In the genomic region with DNA sequence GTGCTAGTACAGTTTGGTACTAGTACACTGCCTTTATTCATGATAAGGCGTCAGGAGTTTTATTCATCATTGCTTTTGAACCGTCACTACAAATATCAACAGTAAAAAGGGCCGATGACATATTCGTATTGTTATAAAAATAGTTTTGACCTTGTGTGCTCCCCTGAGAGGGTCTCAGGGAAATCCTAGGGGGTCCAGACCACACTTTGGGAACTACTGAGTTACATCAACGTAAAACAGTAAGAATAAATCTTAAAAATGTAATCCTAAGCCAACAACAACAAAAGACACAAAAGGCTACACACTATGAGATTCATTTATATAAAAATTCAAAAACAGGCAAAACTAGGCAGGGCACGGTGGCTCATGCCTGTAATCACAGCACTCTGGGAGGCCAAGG, we compare ENCODE assay signal across 17 cellular contexts.
"Had no signal": no experiment of that assay in that cellular context is flagged by ENCODE, and none has a peak within 500 bp of the region (broad histone marks: within the 10 kb centered on the region; RNA-seq: fewer than 3 reads in every experiment).

No MANE protein-coding gene starts in this region.

- H3K27ac Mint-ChIP-seq: naive B cell had no signal

- H3K9me3 Mint-ChIP-seq: nephron had no signal

- H3K4me3 ChIP-seq: heart left ventricle, lung, prostate gland, thyroid gland, upper lobe of right lung had no signal

- H3K27me3 ChIP-seq: heart left ventricle, thyroid gland, upper lobe of right lung had no signal

- FAIRE-seq: endometrium had no signal

- H3K4me1 Mint-ChIP-seq: naive B cell had no signal

- H3K4me3 Mint-ChIP-seq: naive B cell had no signal

- H3K9me3 ChIP-seq: prostate gland, thyroid gland, upper lobe of right lung had no signal

- H3K9ac ChIP-seq: parathyroid adenoma had no signal

- DNase-seq: effector memory CD4-positive, alpha-beta T cell; heart left ventricle; hippocampal formation; left colon; left ventricle myocardium superior; mesenchymal stem cell; naive B cell; occipital lobe; stimulated activated CD4-positive, alpha-beta T cell treated with anti-CD3 and anti-CD28 coated beads, Interleukin-12 subunit alpha, Interleukin-12 subunit beta, amount 100 ng/mL, for 4 hours; stimulated activated naive CD4-positive, alpha-beta T cell; thyroid gland; upper lobe of right lung had no signal

- H3K27ac ChIP-seq: heart left ventricle, parathyroid adenoma, prostate gland, thyroid gland, upper lobe of right lung had no signal

- H3K4me1 ChIP-seq: parathyroid adenoma, prostate gland, thyroid gland, upper lobe of right lung had no signal

- H3K36me3 ChIP-seq: prostate gland, thyroid gland, upper lobe of right lung had no signal

- H2AFZ ChIP-seq: parathyroid adenoma had no signal
